8 cellular contexts compared by ENCODE assay signal in the genomic region with DNA sequence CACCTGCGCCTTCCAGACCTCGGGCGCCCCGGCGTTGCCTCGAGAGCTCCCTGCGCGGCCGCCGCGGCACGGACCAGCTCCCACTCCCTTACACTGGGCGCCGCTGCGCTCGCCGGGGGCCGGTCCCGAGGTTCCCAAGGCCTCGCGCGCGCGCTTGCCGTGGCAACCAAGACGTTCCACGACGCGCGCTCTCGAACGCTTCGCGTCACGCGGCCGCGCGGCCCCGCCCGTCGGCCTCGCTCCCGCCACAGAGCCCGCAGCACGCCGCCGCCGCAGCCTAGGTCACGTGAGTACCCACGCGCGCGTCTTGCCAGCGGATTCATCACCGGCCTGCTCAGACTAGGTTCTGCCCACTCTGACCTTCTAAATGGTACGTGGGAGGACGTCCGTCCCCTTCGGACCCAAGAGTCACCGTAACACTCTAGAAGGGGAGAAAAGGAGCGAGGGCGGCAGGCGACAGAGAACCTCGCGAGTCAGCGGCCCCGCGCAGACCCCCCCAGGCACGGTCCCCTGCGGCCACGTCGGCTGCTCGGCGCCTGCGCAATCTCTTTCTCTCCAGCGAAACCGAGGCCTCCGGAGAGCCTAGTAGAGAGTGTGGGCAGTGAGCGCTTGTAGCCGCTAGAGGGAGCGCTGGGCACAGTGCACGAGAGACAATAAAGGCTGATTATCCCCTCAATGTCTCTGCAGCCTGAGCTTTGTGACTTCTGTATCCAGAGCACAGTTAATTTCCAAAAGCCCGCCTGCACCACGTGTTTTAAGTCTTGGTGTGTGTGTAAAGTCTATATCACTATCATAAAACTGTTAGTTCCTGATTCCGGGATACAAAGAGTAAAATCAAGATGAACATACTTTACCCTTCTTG. TPM values are rescaled to one million over a fixed set of nuclear protein-coding genes. Genes with fewer than 3 reads are reported as not detected.
A peak's percentile ranks its signal among the peaks of the same experiment; 100 is the strongest.
DNase-seq lines count a peak whose midpoint lies in the region; ATAC-seq lines count a peak whose summit lies in the region.

A gene with protein sequence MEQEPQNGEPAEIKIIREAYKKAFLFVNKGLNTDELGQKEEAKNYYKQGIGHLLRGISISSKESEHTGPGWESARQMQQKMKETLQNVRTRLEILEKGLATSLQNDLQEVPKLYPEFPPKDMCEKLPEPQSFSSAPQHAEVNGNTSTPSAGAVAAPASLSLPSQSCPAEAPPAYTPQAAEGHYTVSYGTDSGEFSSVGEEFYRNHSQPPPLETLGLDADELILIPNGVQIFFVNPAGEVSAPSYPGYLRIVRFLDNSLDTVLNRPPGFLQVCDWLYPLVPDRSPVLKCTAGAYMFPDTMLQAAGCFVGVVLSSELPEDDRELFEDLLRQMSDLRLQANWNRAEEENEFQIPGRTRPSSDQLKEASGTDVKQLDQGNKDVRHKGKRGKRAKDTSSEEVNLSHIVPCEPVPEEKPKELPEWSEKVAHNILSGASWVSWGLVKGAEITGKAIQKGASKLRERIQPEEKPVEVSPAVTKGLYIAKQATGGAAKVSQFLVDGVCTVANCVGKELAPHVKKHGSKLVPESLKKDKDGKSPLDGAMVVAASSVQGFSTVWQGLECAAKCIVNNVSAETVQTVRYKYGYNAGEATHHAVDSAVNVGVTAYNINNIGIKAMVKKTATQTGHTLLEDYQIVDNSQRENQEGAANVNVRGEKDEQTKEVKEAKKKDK (minus strand): TSS at position 173 of the 862 bp plus-strand sequence. CDS start 10,564 bp downstream, outside the sequence.

- in situ Hi-C loops in ACHN (cut with HindIII; ENCODE audit: low pct_ligation_motif_present, low pct_unique_long_range_greater_than_20kb, low sequenced_read_pairs) = no loop called here

- DNase-seq in ACHN = peak; percentile 90
- DNase-seq in NCI-H446 (lab: John Stamatoyannopoulos, UW) = peak; percentile 84 to 96
- peak; percentile 81 for DNase-seq in activated CD4-positive, alpha-beta T cell treated with anti-CD3 and anti-CD28 coated beads for 1 hour
- DNase-seq in cerebellum (ENCODE audit: low spot score) = peak; percentile 93
- peak; percentile 95 for DNase-seq in islet precursor cell
- peak; percentile 86 for DNase-seq in stimulated activated CD4-positive, alpha-beta T cell treated with anti-CD3 and anti-CD28 coated beads, Interleukin-12 subunit alpha, Interleukin-12 subunit beta, amount 100 ng/mL, for 4 hours

- ATAC-seq in GM18909 (IDR thresholded peaks at IDR 0.05; ENCODE audit: poor library complexity, unreplicated experiment) (peak; percentile 96), HG03196 (IDR thresholded peaks at IDR 0.05; ENCODE audit: unreplicated experiment) (peak; percentile 92)

RNA-seq across cellular contexts. Expression of the gene that starts here (rescaled TPM):
- total RNA-seq in cerebellum = 40.1 TPM

Comparison
In these comparisons a context has a peak if more than half of its experiments do, and no peak if none do; other contexts are left out.
1. Peak in every context shown above with its lines: DNase-seq and ATAC-seq.